In genomic region chr17:17693253-17693954, GRCh38 we compare ENCODE assay signal across 1 cellular context.
TF ChIP-seq lines count a peak whose summit lies in the region.

No MANE protein-coding gene starts in this region.

TF ChIP-seq in SK-N-SH, 30 proteins besides CTCF, POLR2A, EP300 and RAD21:
- TF ChIP-seq REST (IDR thresholded peaks at IDR 0.05; ENCODE audit: low read depth, low read length) (no peak), FOXJ3 (CRISPR knock-in tag; IDR thresholded peaks at IDR 0.05) (0 out of 2 replicates have a peak, but pooled peaks have one; percentile 25), YY1 (IDR thresholded peaks at IDR 0.05; ENCODE audit: low read depth) (0 out of 2 replicates have a peak, but pooled peaks have one; percentile 51), NFIC (IDR thresholded peaks at IDR 0.05; ENCODE audit: borderline replicate concordance) (no peak), IRF3 (IDR thresholded peaks at IDR 0.05; ENCODE audit: low read depth, low read length) (no peak)
